9 cellular contexts compared by ENCODE assay signal in the genomic region with DNA sequence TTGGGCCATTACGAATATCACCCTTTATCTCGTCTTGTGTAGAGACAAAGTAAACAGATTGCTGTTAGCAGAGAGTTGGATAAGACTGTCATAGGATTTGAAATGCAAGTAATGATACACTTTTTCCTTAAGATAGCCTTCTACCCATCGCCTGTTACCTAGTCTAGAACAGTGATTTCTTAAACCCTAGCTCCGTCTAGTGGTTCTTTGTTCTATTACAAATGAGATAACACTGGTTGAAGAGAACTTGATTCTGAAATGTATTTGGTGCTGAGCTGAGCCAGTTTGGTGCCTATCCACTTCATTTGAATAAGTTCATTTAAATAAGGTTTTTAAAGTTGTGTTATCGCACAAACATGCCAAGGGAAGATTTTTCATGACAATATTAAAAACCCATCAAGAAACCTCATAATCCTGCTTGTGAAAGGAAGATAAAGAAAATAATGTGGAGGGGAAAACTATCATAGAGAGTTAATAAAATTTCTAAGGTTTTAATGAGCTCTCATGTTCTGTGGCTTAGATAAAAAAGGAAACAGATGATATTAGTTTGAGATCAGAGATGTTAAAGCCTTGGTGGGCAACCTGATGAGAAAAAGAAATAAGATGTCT. TPM values are rescaled to one million over a fixed set of nuclear protein-coding genes. Genes with fewer than 3 reads are reported as not detected.
DNase-seq lines count a peak whose midpoint lies in the region; ATAC-seq, FAIRE-seq and TF ChIP-seq lines count a peak whose summit lies in the region.
"Had no signal": no experiment of that assay in that cellular context is flagged by ENCODE, and none has a peak within 500 bp of the region (broad histone marks: within the 10 kb centered on the region; RNA-seq: fewer than 3 reads in every experiment).

No MANE protein-coding gene starts in this region.

- WGBS in HepG2 (ENCODE audit: low lambda C conversion rate): 1% methylated on average over 5 of the region's 5 CpGs

- no peak overlapping the region for H3K4me2 ChIP-seq in HepG2 (ENCODE audit: low read depth, low read length)

- FAIRE-seq in HepG2 (lab: Jason Lieb, UNC): peak; percentile 61

- no peaks in the 10 kb centered on the region for H3K9me3 ChIP-seq in HepG2 (ENCODE audit: low read length)

- TF ChIP-seq EP300 in HepG2 (IDR thresholded peaks at IDR 0.05; ENCODE audit: low read depth in 2 of 2, low read length in 2 of 2): no peak
- no peak for TF ChIP-seq EP300 in HepG2 (CRISPR knock-in tag; IDR thresholded peaks at IDR 0.05; ENCODE audit: borderline replicate concordance)

- POLR2A ChIA-PET in HepG2 (lab: Yijun Ruan, JAX): no interaction called here

- intact Hi-C loops in HepG2 (cut with micrococcal nuclease; ENCODE audit: unreplicated experiment): loop anchor here (2.0 to 10.0 kb wide), 3 partner anchors 119 to 423 kb away; partner anchors contain the start of gene RCOR3

- in situ Hi-C loops in HepG2 (cut with HindIII; ENCODE audit: extremely low pct_ligation_motif_present, low pct_unique_long_range_greater_than_20kb): loop anchor here (10.0 kb wide), 2 partner anchors 431 to 731 kb away; no protein-coding TSS in a partner anchor

- H3K4me1 ChIP-seq in HepG2 (ENCODE audit: insufficient read depth, low read length): peaks cover 12% of the 10 kb centered on the region; the same call in 1 of the 2 replicates

- no peak overlapping the region for H3K27ac ChIP-seq in HepG2 (ENCODE audit: extremely low read length, insufficient read depth, low read length)

- BruUV-seq in HepG2 (replicated peaks; lab: Mats Ljungman, UMichigan): no TSS peak

- TF ChIP-seq CTCF in HFF-Myc (IDR thresholded peaks at IDR 0.05; ENCODE audit: low read depth, low read length, missing control alignments): peak; percentile 68
- TF ChIP-seq CTCF in HepG2 (CRISPR knock-in tag; IDR thresholded peaks at IDR 0.05): peak; percentile 65

- no peak for TF ChIP-seq POLR2A in HepG2 (IDR thresholded peaks at IDR 0.05; ENCODE audit: insufficient read depth in 1 of 2, low read depth in 2 of 2, low read length in 2 of 2)

- no peak overlapping the region for H3K4me3 ChIP-seq in HFF-Myc (replicated peaks; ENCODE audit: low read depth, low read length)
- no peak overlapping the region for H3K4me3 ChIP-seq in HepG2 (replicated peaks in 1 of 3; ENCODE audit: insufficient read depth in 1 of 3, low read depth in 2 of 3, low read length in 3 of 3)

- H4K20me1 ChIP-seq in HepG2 (ENCODE audit: insufficient read depth, low read length): no peaks in the 10 kb centered on the region

- no peak for TF ChIP-seq RAD21 in HepG2 (CRISPR knock-in tag; IDR thresholded peaks at IDR 0.05)

- H3K79me2 ChIP-seq in HepG2 (ENCODE audit: insufficient read depth, low read length): no peaks in the 10 kb centered on the region

- no peak for ATAC-seq in HepG2
- no peak for ATAC-seq in HG03565 (IDR thresholded peaks at IDR 0.05; ENCODE audit: unreplicated experiment)

- CTCF ChIA-PET in HepG2 (lab: Yijun Ruan, JAX; ENCODE audit: low intra/inter-chr PET ratio, low total read pairs): interaction anchor here (2.6 to 4.4 kb wide), 3 partner anchors 550 to 728 kb away, joined by 22 to 38 read pairs (median 32); no protein-coding TSS in a partner anchor

- no peaks in the 10 kb centered on the region for H3K36me3 ChIP-seq in HepG2 (replicated peaks in 1 of 2; ENCODE audit: control insufficient read depth in 1 of 2, insufficient read depth in 2 of 2, low read length in 2 of 2)

- H3K27me3 ChIP-seq in HepG2 (ENCODE audit: control insufficient read depth in 1 of 2, insufficient read depth in 2 of 2, low read length in 2 of 2): peaks cover 5 to 17% of the 10 kb centered on the region in 2 experiments; a peak in 4 of 5 replicates

- H2AFZ ChIP-seq in HepG2 (ENCODE audit: low read length): no peak overlapping the region

- DNase-seq in D341Med (ENCODE audit: low spot score) (peak; percentile 52), HFF-Myc (ENCODE audit: extremely low read depth, low read depth) (peak; percentile 24), NCI-H748 treated with DMSO at 0.1 percent for 48 hours (lab: John Stamatoyannopoulos, UW) (peak; percentile 13), HepG2 (ENCODE audit: low spot score) (peak; percentile 29), NCI-H187 (lab: John Stamatoyannopoulos, UW) (no peak)
- DNase-seq in central memory CD4-positive, alpha-beta T cell: peak; percentile 11
- no peak for DNase-seq in activated naive CD4-positive, alpha-beta T cell treated with Interleukin-2 at 50 U/mL for 16 hours

- H3K9ac ChIP-seq in HepG2 (ENCODE audit: insufficient read depth, low read depth, low read length): no peak overlapping the region

TF ChIP-seq in HepG2, 621 proteins besides CTCF, POLR2A, EP300 and RAD21:
- no peak for TF ChIP-seq HMG20B (CRISPR knock-in tag; conservative IDR thresholded peaks at IDR 0.05)
- peak; percentile 74 for TF ChIP-seq STAG1 (CRISPR knock-in tag; IDR thresholded peaks at IDR 0.05)
- TF ChIP-seq TOE1 (CRISPR knock-in tag; IDR thresholded peaks at IDR 0.05): no peak
- TF ChIP-seq, protein P1, sequence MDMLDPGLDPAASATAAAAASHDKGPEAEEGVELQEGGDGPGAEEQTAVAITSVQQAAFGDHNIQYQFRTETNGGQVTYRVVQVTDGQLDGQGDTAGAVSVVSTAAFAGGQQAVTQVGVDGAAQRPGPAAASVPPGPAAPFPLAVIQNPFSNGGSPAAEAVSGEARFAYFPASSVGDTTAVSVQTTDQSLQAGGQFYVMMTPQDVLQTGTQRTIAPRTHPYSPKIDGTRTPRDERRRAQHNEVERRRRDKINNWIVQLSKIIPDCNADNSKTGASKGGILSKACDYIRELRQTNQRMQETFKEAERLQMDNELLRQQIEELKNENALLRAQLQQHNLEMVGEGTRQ (IDR thresholded peaks at IDR 0.05; ENCODE audit: low read depth, low read length): no peak
- TF ChIP-seq, protein P1 (CRISPR knock-in tag; IDR thresholded peaks at IDR 0.05; ENCODE audit: borderline replicate concordance): no peak
- no peak for TF ChIP-seq MTERF4 (CRISPR knock-in tag; IDR thresholded peaks at IDR 0.05)
- TF ChIP-seq SMC3 (IDR thresholded peaks at IDR 0.05; ENCODE audit: low read length): 0 out of 2 replicates have a peak, but pooled peaks have one; percentile 16
- TF ChIP-seq KDM5B (CRISPR knock-in tag; IDR thresholded peaks at IDR 0.05; ENCODE audit: borderline replicate concordance): no peak
- TF ChIP-seq ZIK1 (CRISPR knock-in tag; IDR thresholded peaks at IDR 0.05; ENCODE audit: borderline replicate concordance, low read depth): no peak
- no peak for TF ChIP-seq ZNF567 (CRISPR knock-in tag; IDR thresholded peaks at IDR 0.05; ENCODE audit: borderline replicate concordance)
- no peak for TF ChIP-seq HNRNPLL (IDR thresholded peaks at IDR 0.05; ENCODE audit: low read depth, low read length, poor library complexity, severe bottlenecking)
- TF ChIP-seq CSRNP1 (CRISPR knock-in tag; IDR thresholded peaks at IDR 0.05): no peak
- no peak for TF ChIP-seq TARDBP (CRISPR knock-in tag; IDR thresholded peaks at IDR 0.05)

RNA-seq across cellular contexts. Expression of gene KCNH1, which starts 1.5 kb away (rescaled TPM):
- total RNA-seq in HepG2 (2016; rRNA removed; fragmentation: Illumina TruSeq; extraction: Trizol): not detected in 2 replicates
- not detected in 2 replicates for total RNA-seq in HepG2 (2016; cell fraction: cytosol; rRNA removed; fragmentation: Illumina TruSeq; extraction: Trizol; ENCODE audit: low read depth)
- total RNA-seq in HepG2 (2016; cell fraction: insoluble cytoplasmic fraction; rRNA removed; fragmentation: Illumina TruSeq; extraction: Trizol): not detected in 2 replicates
- not detected in 2 replicates for total RNA-seq in HepG2 (2016; cell fraction: membrane; rRNA removed; fragmentation: Illumina TruSeq; extraction: Trizol)
- total RNA-seq in HepG2 (2016; cell fraction: nucleus; rRNA removed; fragmentation: Illumina TruSeq; extraction: Trizol): not detected in 2 replicates
- polyA plus RNA-seq in HepG2 (2011; rRNA removed): not detected in 2 replicates
- not detected in 2 replicates for polyA plus RNA-seq in HepG2 (2011; cell fraction: cytosol; rRNA removed)
- polyA plus RNA-seq in HepG2 (2011; cell fraction: nucleus; rRNA removed): not detected in 2 replicates
- 0.04 TPM in 1 of 2 replicates, not detected in the other for polyA plus RNA-seq in HepG2 (2012)
- not detected in 2 replicates for polyA plus RNA-seq in HepG2 (2016; cell fraction: cytosol; fragmentation: Illumina TruSeq; extraction: Trizol; ENCODE audit: low read depth)
- not detected in 2 replicates for polyA plus RNA-seq in HepG2 (2016; cell fraction: insoluble cytoplasmic fraction; fragmentation: Illumina TruSeq; extraction: Trizol; ENCODE audit: low read depth)
- not detected in 2 replicates for polyA plus RNA-seq in HepG2 (2016; cell fraction: membrane; fragmentation: Illumina TruSeq; extraction: Trizol; ENCODE audit: low read depth)
- not detected in 2 replicates for polyA plus RNA-seq in HepG2 (2016; cell fraction: nucleus; fragmentation: Illumina TruSeq; extraction: Trizol; ENCODE audit: insufficient read depth, low read depth)
- polyA minus RNA-seq in HepG2 (2011; rRNA and poly(A)+ RNA removed; ENCODE audit: low replicate concordance): not detected in 2 replicates
- not detected in 2 replicates for polyA minus RNA-seq in HepG2 (2011; cell fraction: cytosol; rRNA and poly(A)+ RNA removed)
- polyA minus RNA-seq in HepG2 (2011; cell fraction: nucleus; rRNA and poly(A)+ RNA removed): not detected in 2 replicates
- polyA plus RNA-seq: immature natural killer cell had no signal

Comparison
In these comparisons a context has a peak if more than half of its experiments do, and no peak if none do; other contexts are left out.
1. DNase-seq: peak in D341Med (single experiment), HFF-Myc (single experiment), NCI-H748 treated with DMSO at 0.1 percent for 48 hours (single experiment), central memory CD4-positive, alpha-beta T cell (single experiment) and HepG2 (single experiment); none in NCI-H187 (0 of 2) and activated naive CD4-positive, alpha-beta T cell treated with Interleukin-2 at 50 U/mL for 16 hours (single experiment).